Comparison of ENCODE assay signal across 27 cellular contexts in the genomic region with DNA sequence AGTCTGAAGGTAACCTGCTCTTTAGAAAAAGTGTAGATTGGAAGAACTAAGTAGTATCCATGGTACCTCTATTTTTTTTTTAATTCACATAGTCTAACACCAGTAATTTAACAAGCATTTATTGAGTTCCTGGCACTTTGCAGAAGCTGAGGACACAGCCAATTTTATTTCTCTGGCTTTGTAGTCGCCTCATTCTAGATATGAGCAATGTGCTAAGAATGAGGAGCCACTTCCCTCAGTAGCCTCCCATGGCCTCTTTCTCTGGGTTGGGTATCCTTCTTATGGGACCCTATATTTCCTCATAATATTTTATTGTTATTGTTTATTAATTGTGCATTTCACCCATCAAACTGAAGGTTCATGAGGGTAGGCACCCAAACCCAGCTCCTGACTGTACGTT.
"Had no signal": no experiment of that assay in that cellular context is flagged by ENCODE, and none has a peak within 500 bp of the region (broad histone marks: within the 10 kb centered on the region; RNA-seq: fewer than 3 reads in every experiment).

No MANE protein-coding gene starts in this region.

- H3K36me3 ChIP-seq: colonic mucosa, esophagus squamous epithelium, neutrophil, prostate gland, right atrium auricular region, thoracic aorta, tibial nerve, upper lobe of left lung had no signal

- H3K27me3 Mint-ChIP-seq: stimulated activated memory B cell treated with anti-CD40 and anti-IgM and Interleukin-4, amounts not matched to agents 10 μg/mL and 1 μg/mL and 100 μg/mL, for 72 hours had no signal

- H3K4me3 Mint-ChIP-seq: dendritic cell treated with granulocyte-macrophage colony-stimulating factor and Interleukin-4, amounts not matched to agents 40 ng/mL and 50 ng/mL, for 4 days; immature natural killer cell; mesothelial cell of epicardium; naive B cell; natural killer cell treated with Interleukin-12 subunit alpha and Interleukin-12 subunit beta and Interleukin-15 and Interleukin-18, amount 100 ng/mL, for 72 hours; neural crest cell; stimulated activated memory B cell treated with anti-CD40 and anti-IgM and Interleukin-4, amounts not matched to agents 10 μg/mL and 1 μg/mL and 100 μg/mL, for 72 hours; stimulated activated naive CD8-positive, alpha-beta T cell treated with anti-CD3 and anti-CD28 coated beads, Interleukin-15, Interleukin-2, amounts not matched to agents 100 ng/mL and 50 ng/mL, for 24 hours had no signal

- ATAC-seq: left ventricle myocardium superior; mucosa of descending colon; natural killer cell treated with Interleukin-12 subunit alpha and Interleukin-12 subunit beta and Interleukin-15 and Interleukin-18, amount 100 ng/mL, for 72 hours; sciatic nerve; stimulated activated memory B cell treated with anti-CD40 and anti-IgM and Interleukin-4, amounts not matched to agents 10 μg/mL and 1 μg/mL and 100 μg/mL, for 72 hours had no signal

- H3K4me1 Mint-ChIP-seq: immature natural killer cell; mesothelial cell of epicardium; naive B cell; neural crest cell; stimulated activated memory B cell treated with anti-CD40 and anti-IgM and Interleukin-4, amounts not matched to agents 10 μg/mL and 1 μg/mL and 100 μg/mL, for 72 hours had no signal

- H3K9me3 ChIP-seq: colonic mucosa, esophagus squamous epithelium, mucosa of descending colon, neutrophil, prostate gland, right atrium auricular region, thoracic aorta, tibial nerve, upper lobe of left lung had no signal

- H3K27ac Mint-ChIP-seq: dendritic cell treated with granulocyte-macrophage colony-stimulating factor and Interleukin-4, amounts not matched to agents 40 ng/mL and 50 ng/mL, for 4 days; immature natural killer cell; mesothelial cell of epicardium; naive B cell; natural killer cell treated with Interleukin-12 subunit alpha and Interleukin-12 subunit beta and Interleukin-15 and Interleukin-18, amount 100 ng/mL, for 72 hours; stimulated activated memory B cell treated with anti-CD40 and anti-IgM and Interleukin-4, amounts not matched to agents 10 μg/mL and 1 μg/mL and 100 μg/mL, for 72 hours; stimulated activated naive CD8-positive, alpha-beta T cell treated with anti-CD3 and anti-CD28 coated beads, Interleukin-15, Interleukin-2, amounts not matched to agents 100 ng/mL and 50 ng/mL, for 24 hours had no signal

- H3K27me3 ChIP-seq: colonic mucosa, esophagus squamous epithelium, neutrophil, right atrium auricular region, tibial nerve, upper lobe of left lung had no signal

- DNase-seq: colonic mucosa; effector memory CD4-positive, alpha-beta T cell; erythroblast; esophagus squamous epithelium; hypothalamus; immature natural killer cell; islet precursor cell; kidney glomerular epithelial cell; left ventricle myocardium superior; mesenchymal stem cell; mucosa of descending colon; naive B cell; stimulated activated CD4-positive, alpha-beta T cell treated with anti-CD3 and anti-CD28 coated beads, Interleukin-4, amount 100 ng/mL, for 4 hours; upper lobe of left lung had no signal

- H3K27ac ChIP-seq: colonic mucosa, esophagus squamous epithelium, neutrophil, prostate gland, right atrium auricular region, thoracic aorta, tibial nerve, upper lobe of left lung had no signal

- H3K4me1 ChIP-seq: colonic mucosa, prostate gland, tibial nerve, upper lobe of left lung had no signal

- H3K36me3 Mint-ChIP-seq: immature natural killer cell; naive B cell; natural killer cell treated with Interleukin-12 subunit alpha and Interleukin-12 subunit beta and Interleukin-15 and Interleukin-18, amount 100 ng/mL, for 72 hours; stimulated activated memory B cell treated with anti-CD40 and anti-IgM and Interleukin-4, amounts not matched to agents 10 μg/mL and 1 μg/mL and 100 μg/mL, for 72 hours had no signal

- H3K4me3 ChIP-seq: colonic mucosa, esophagus squamous epithelium, lung, mucosa of descending colon, prostate gland, right atrium auricular region, thoracic aorta, tibial nerve, upper lobe of left lung had no signal

- H3K9me3 Mint-ChIP-seq: natural killer cell treated with Interleukin-12 subunit alpha and Interleukin-12 subunit beta and Interleukin-15 and Interleukin-18, amount 100 ng/mL, for 72 hours; stimulated activated memory B cell treated with anti-CD40 and anti-IgM and Interleukin-4, amounts not matched to agents 10 μg/mL and 1 μg/mL and 100 μg/mL, for 72 hours; stimulated activated naive CD8-positive, alpha-beta T cell treated with anti-CD3 and anti-CD28 coated beads, Interleukin-15, Interleukin-2, amounts not matched to agents 100 ng/mL and 50 ng/mL, for 24 hours had no signal
